ENCODE assay signal across 17 cellular contexts in genomic region chr9:126418608-126419007, GRCh38.
DNase-seq lines count a peak whose midpoint lies in the region; ATAC-seq and TF ChIP-seq lines count a peak whose summit lies in the region.
"Had no signal": no experiment of that assay in that cellular context is flagged by ENCODE, and none has a peak within 500 bp of the region (broad histone marks: within the 10 kb centered on the region; RNA-seq: fewer than 3 reads in every experiment).

No MANE protein-coding gene starts in this region.

- no peak overlapping the region for H3K4me3 ChIP-seq in SJCRH30
- no peak overlapping the region for H3K4me3 ChIP-seq in vagina
- H3K4me3 ChIP-seq: SK-N-MC had no signal

- ATAC-seq in activated CD8-positive, alpha-beta memory T cell treated with anti-CD3 and anti-CD28 coated beads, Interleukin-2, amount 10 ng/mL, durations not matched to agents 7 days and 5 days, result no peak
- no peak for ATAC-seq in GM21786 (IDR thresholded peaks at IDR 0.05; ENCODE audit: unreplicated experiment)
- ATAC-seq in GM18870 (IDR thresholded peaks at IDR 0.05; ENCODE audit: unreplicated experiment), result no peak
- ATAC-seq: Panc1 had no signal

- CTCF ChIA-PET in activated CD8-positive, alpha-beta memory T cell treated with anti-CD3 and anti-CD28 coated beads, Interleukin-2, amount 10 ng/mL, durations not matched to agents 7 days and 5 days (lab: Charles Lee), result interaction anchor here (0.6 to 2.6 kb wide), 2 partner anchors 54 to 73 kb away, joined by 4 to 6 read pairs; no protein-coding TSS in a partner anchor

- peak overlapping the region; percentile 88 for H3K27ac ChIP-seq in SJCRH30
- H3K27ac ChIP-seq in vagina, result no peak overlapping the region

- H3K36me3 ChIP-seq in SJCRH30, result 0 out of 2 replicates have a peak, but pooled peaks cover 9% of the 10 kb centered on the region
- H3K36me3 ChIP-seq in vagina, result peaks cover 0 to 7% of the 10 kb centered on the region in 2 donors

- peak overlapping the region; percentile 12 for H3K27ac Mint-ChIP-seq in activated CD8-positive, alpha-beta memory T cell treated with anti-CD3 and anti-CD28 coated beads, Interleukin-2, amount 10 ng/mL, durations not matched to agents 7 days and 5 days
- peak overlapping the region; percentile 20 for H3K27ac Mint-ChIP-seq in neural crest cell (ENCODE audit: unreplicated experiment)
- H3K27ac Mint-ChIP-seq: CD4-positive, CD25-positive, alpha-beta regulatory T cell; HFFc6 had no signal

- intact Hi-C loops in vagina (cut with DNase I), result no loop called here

- peaks cover 25% of the 10 kb centered on the region for H3K4me1 Mint-ChIP-seq in activated CD8-positive, alpha-beta memory T cell treated with anti-CD3 and anti-CD28 coated beads, Interleukin-2, amount 10 ng/mL, durations not matched to agents 7 days and 5 days
- no peaks in the 10 kb centered on the region for H3K4me1 Mint-ChIP-seq in neural crest cell

- H3K9me3 Mint-ChIP-seq in activated CD8-positive, alpha-beta memory T cell treated with anti-CD3 and anti-CD28 coated beads, Interleukin-2, amount 10 ng/mL, durations not matched to agents 7 days and 5 days (ENCODE audit: low read depth), result no peaks in the 10 kb centered on the region
- no peaks in the 10 kb centered on the region for H3K9me3 Mint-ChIP-seq in neural crest cell
- H3K9me3 Mint-ChIP-seq: CD4-positive, CD25-positive, alpha-beta regulatory T cell; HFFc6 had no signal

- H3K9me3 ChIP-seq in SJCRH30 (replicated peaks) (no peaks in the 10 kb centered on the region), vagina (no peaks in the 10 kb centered on the region)

- H3K4me1 ChIP-seq in SJCRH30 (peaks cover 37% of the 10 kb centered on the region), vagina (no peaks in the 10 kb centered on the region)

- no peaks in the 10 kb centered on the region for H3K27me3 Mint-ChIP-seq in activated CD8-positive, alpha-beta memory T cell treated with anti-CD3 and anti-CD28 coated beads, Interleukin-2, amount 10 ng/mL, durations not matched to agents 7 days and 5 days
- no peaks in the 10 kb centered on the region for H3K27me3 Mint-ChIP-seq in neural crest cell (ENCODE audit: low read depth)
- H3K27me3 Mint-ChIP-seq: CD4-positive, CD25-positive, alpha-beta regulatory T cell had no signal

- H3K27me3 ChIP-seq in SJCRH30, result no peaks in the 10 kb centered on the region
- H3K27me3 ChIP-seq in vagina, result no peaks in the 10 kb centered on the region

- DNase-seq in activated CD8-positive, alpha-beta memory T cell treated with anti-CD3 and anti-CD28 coated beads, Interleukin-2, amount 10 ng/mL, durations not matched to agents 7 days and 5 days, result no peak
- no peak for DNase-seq in activated CD8-positive, alpha-beta memory T cell treated with anti-CD3 and anti-CD28 coated beads, Interleukin-2, amount 50 U/mL, for 4 hours
- DNase-seq in SJCRH30, result no peak
- no peak for DNase-seq in neural crest cell (ENCODE audit: low read depth, low spot score)
- no peak for DNase-seq in vagina (ENCODE audit: extremely low spot score in 2 of 2)
- DNase-seq: 8988T; CD4-positive, CD25-positive, alpha-beta regulatory T cell; GF-D8; H7; HFFc6; KG1; NCI-H446; NCI-H526 had no signal

- TF ChIP-seq POLR2A in vagina (IDR thresholded peaks at IDR 0.05), result no peak

- H3K4me3 Mint-ChIP-seq in activated CD8-positive, alpha-beta memory T cell treated with anti-CD3 and anti-CD28 coated beads, Interleukin-2, amount 10 ng/mL, durations not matched to agents 7 days and 5 days, result no peak overlapping the region
- H3K4me3 Mint-ChIP-seq in neural crest cell, result no peak overlapping the region
- H3K4me3 Mint-ChIP-seq: CD4-positive, CD25-positive, alpha-beta regulatory T cell; HFFc6 had no signal

- H3K36me3 Mint-ChIP-seq in activated CD8-positive, alpha-beta memory T cell treated with anti-CD3 and anti-CD28 coated beads, Interleukin-2, amount 10 ng/mL, durations not matched to agents 7 days and 5 days, result peaks cover 13% of the 10 kb centered on the region
- H3K36me3 Mint-ChIP-seq in neural crest cell (ENCODE audit: low read depth), result peaks cover 8% of the 10 kb centered on the region

- TF ChIP-seq CTCF in neural crest cell (conservative IDR thresholded peaks at IDR 0.05), result no peak
- TF ChIP-seq CTCF in vagina (IDR thresholded peaks at IDR 0.05), result no peak
